Comparison of ENCODE assay signal across 8 cellular contexts in genomic region chr16:29975134-29975538, GRCh38. TPM values are rescaled to one million over a fixed set of nuclear protein-coding genes. Genes with fewer than 3 reads are reported as not detected.
A peak's percentile ranks its signal among the peaks of the same experiment; 100 is the strongest.
DNase-seq lines count a peak whose midpoint lies in the region; ATAC-seq and TF ChIP-seq lines count a peak whose summit lies in the region.

No MANE protein-coding gene starts in this region.

- H3K79me1 ChIP-seq in neuronal stem cell (ENCODE audit: low read depth, low read length) = peaks cover 13% of the 10 kb centered on the region

- no peak for DNase-seq in CD4-positive, CD25-positive, alpha-beta regulatory T cell
- no peak for DNase-seq in OCI-LY7 (ENCODE audit: low spot score)
- DNase-seq in neuronal stem cell (ENCODE audit: low spot score) = no peak
- no peak for DNase-seq in COLO668 (lab: John Stamatoyannopoulos, UW; ENCODE audit: unreplicated experiment)
- DNase-seq in stimulated activated CD4-positive, alpha-beta T cell treated with anti-CD3 and anti-CD28 coated beads, Interleukin-4, amount 100 ng/mL, for 1 hour = no peak
- no peak for DNase-seq in SW480 (ENCODE audit: low spot score)

- peaks cover 13 to 42% (median 28%) of the 10 kb centered on the region in 4 donors for H3K4me1 Mint-ChIP-seq in CD4-positive, CD25-positive, alpha-beta regulatory T cell

- peak overlapping the region; percentile 54 to 89 (median 87) for H3K27ac Mint-ChIP-seq in CD4-positive, CD25-positive, alpha-beta regulatory T cell

- H3K4me2 ChIP-seq in OCI-LY7 (ENCODE audit: low read length) (peak overlapping the region; percentile 100), neuronal stem cell (ENCODE audit: insufficient read depth, low read length, poor library complexity, severe bottlenecking) (peak overlapping the region; percentile 80)

- no peaks in the 10 kb centered on the region for H3K9me2 ChIP-seq in OCI-LY7 (ENCODE audit: insufficient read depth, low read length)

- no peak for TF ChIP-seq CTCF in OCI-LY7 (conservative IDR thresholded peaks at IDR 0.05; ENCODE audit: low read length)

- H2AFZ ChIP-seq in OCI-LY7 (ENCODE audit: low read length) (no peak overlapping the region), neuronal stem cell (ENCODE audit: low read length) (no peak overlapping the region)

- no peak overlapping the region for H2BK5ac ChIP-seq in neuronal stem cell (ENCODE audit: low read length)

- peak overlapping the region; percentile 74 for H3K9ac ChIP-seq in endocrine pancreas (ENCODE audit: control insufficient read depth, insufficient read depth, low read length)
- no peak overlapping the region for H3K9ac ChIP-seq in neuronal stem cell (ENCODE audit: low read depth, low read length, poor library complexity)

- no peak for ATAC-seq in CD4-positive, CD25-positive, alpha-beta regulatory T cell (ENCODE audit: low read depth in 2 of 2)
- ATAC-seq in HG03025 (IDR thresholded peaks at IDR 0.05; ENCODE audit: low FRiP score, unreplicated experiment) = no peak

- H2AK5ac ChIP-seq in neuronal stem cell (ENCODE audit: low read depth, low read length) = no peak overlapping the region

- peak overlapping the region; percentile 83 for H3K27ac ChIP-seq in CD4-positive, CD25-positive, alpha-beta regulatory T cell (ENCODE audit: insufficient read depth, low read length, poor library complexity, severe bottlenecking)
- H3K27ac ChIP-seq in OCI-LY7 (ENCODE audit: low read depth, low read length, poor library complexity, severe bottlenecking) (peak overlapping the region; percentile 6), neuronal stem cell (replicated peaks; ENCODE audit: low read length) (no peak overlapping the region)

- no peak overlapping the region for H4K8ac ChIP-seq in neuronal stem cell (ENCODE audit: low read depth, low read length)

- no TSS peak for BruUV-seq in OCI-LY7 (replicated peaks; lab: Mats Ljungman, UMichigan)

- H2BK120ac ChIP-seq in neuronal stem cell (ENCODE audit: low read depth, low read length) = no peak overlapping the region

- H3K27me3 Mint-ChIP-seq in CD4-positive, CD25-positive, alpha-beta regulatory T cell = no peaks in the 10 kb centered on the region

- H3K9me3 ChIP-seq in CD4-positive, CD25-positive, alpha-beta regulatory T cell (ENCODE audit: control insufficient read depth in 2 of 2, low read length in 2 of 2) = no peaks in the 10 kb centered on the region
- no peaks in the 10 kb centered on the region for H3K9me3 ChIP-seq in OCI-LY7 (ENCODE audit: low read length)
- no peaks in the 10 kb centered on the region for H3K9me3 ChIP-seq in endocrine pancreas (ENCODE audit: control insufficient read depth, low read length)
- H3K9me3 ChIP-seq in neuronal stem cell (replicated peaks in 1 of 2; ENCODE audit: control insufficient read depth in 2 of 2, insufficient read depth in 1 of 2, low read depth in 1 of 2, low read length in 2 of 2) = peaks cover 9 to 10% of the 10 kb centered on the region in 2 donors

- H3K4me1 ChIP-seq in CD4-positive, CD25-positive, alpha-beta regulatory T cell (ENCODE audit: control insufficient read depth, insufficient read depth, low read length, poor library complexity, severe bottlenecking) = peaks cover 37% of the 10 kb centered on the region
- H3K4me1 ChIP-seq in OCI-LY7 (ENCODE audit: insufficient read depth, low read length, poor library complexity, severe bottlenecking) (peaks cover 34% of the 10 kb centered on the region), endocrine pancreas (ENCODE audit: control insufficient read depth, insufficient read depth, low read length) (no peaks in the 10 kb centered on the region), neuronal stem cell (ENCODE audit: control insufficient read depth in 2 of 2, insufficient read depth in 1 of 2, low read depth in 1 of 2, low read length in 2 of 2) (peaks cover 18 to 23% of the 10 kb centered on the region in 2 donors)

- H3K79me2 ChIP-seq in OCI-LY7 (ENCODE audit: insufficient read depth, low read depth, low read length) = peaks cover 34% of the 10 kb centered on the region

- H3K4me3 ChIP-seq in CD4-positive, CD25-positive, alpha-beta regulatory T cell (ENCODE audit: low read depth, low read length) = peak overlapping the region; percentile 87
- peak overlapping the region; percentile 99 for H3K4me3 ChIP-seq in OCI-LY7 (ENCODE audit: low read depth, low read length, poor library complexity, severe bottlenecking)
- peak overlapping the region; percentile 75 for H3K4me3 ChIP-seq in endocrine pancreas (ENCODE audit: control insufficient read depth, insufficient read depth, low read length)
- peak overlapping the region; percentile 78 to 97 for H3K4me3 ChIP-seq in neuronal stem cell (ENCODE audit: low read length in 2 of 2)

- H3K4me3 Mint-ChIP-seq in CD4-positive, CD25-positive, alpha-beta regulatory T cell = peak overlapping the region; percentile 84 to 100 (median 90)

- CTCF ChIA-PET in OCI-LY7 (lab: Charles Lee; ENCODE audit: unreplicated experiment) = interaction anchor here (0.6 kb wide), 1 partner anchor 231 kb away, joined by 3 read pairs; no protein-coding TSS in a partner anchor

- no peaks in the 10 kb centered on the region for H3K27me3 ChIP-seq in CD4-positive, CD25-positive, alpha-beta regulatory T cell (ENCODE audit: control insufficient read depth, insufficient read depth, low read length)
- H3K27me3 ChIP-seq in endocrine pancreas (ENCODE audit: control insufficient read depth, insufficient read depth, low read length) (no peaks in the 10 kb centered on the region), neuronal stem cell (ENCODE audit: control insufficient read depth in 3 of 3, insufficient read depth in 3 of 3, low read depth in 1 of 3, low read length in 3 of 3) (no peaks in the 10 kb centered on the region)

- H2BK15ac ChIP-seq in neuronal stem cell (ENCODE audit: low read length) = no peak overlapping the region

- H2BK12ac ChIP-seq in neuronal stem cell (ENCODE audit: low read length) = no peak overlapping the region

- H3K36me3 Mint-ChIP-seq in CD4-positive, CD25-positive, alpha-beta regulatory T cell = peaks cover 10% of the 10 kb centered on the region

- POLR2A ChIA-PET in OCI-LY7 (lab: Charles Lee) = interaction anchor here (0.5 to 2.1 kb wide), 6 partner anchors 11 to 242 kb away, joined by 3 to 7 read pairs (median 4); partner anchors contain the start of genes HIRIP3, KCTD13 and TMEM219

- H3K18ac ChIP-seq in neuronal stem cell (ENCODE audit: low read length) = no peak overlapping the region

- no CpG with 5 or more reads among the region's 5 CpGs for WGBS in neuronal stem cell (ENCODE audit: extremely low coverage in 2 of 2, insufficient read length in 2 of 2, insufficient replicate concordance in 1 of 2), 2 donors

- no peak overlapping the region for H3K14ac ChIP-seq in neuronal stem cell (ENCODE audit: low read length)

- no peak overlapping the region for H3K23ac ChIP-seq in neuronal stem cell (ENCODE audit: low read depth, low read length, poor library complexity)

- no peak overlapping the region for H4K91ac ChIP-seq in neuronal stem cell (ENCODE audit: low read depth, low read length, poor library complexity)

- H3K4ac ChIP-seq in neuronal stem cell (ENCODE audit: low read length) = no peak overlapping the region

- peaks cover 25% of the 10 kb centered on the region for H3K36me3 ChIP-seq in CD4-positive, CD25-positive, alpha-beta regulatory T cell (ENCODE audit: control insufficient read depth, insufficient read depth, low read length)
- H3K36me3 ChIP-seq in OCI-LY7 (ENCODE audit: insufficient read depth, low read length) (peaks cover 48% of the 10 kb centered on the region), endocrine pancreas (ENCODE audit: control insufficient read depth, insufficient read depth, low read length) (peaks cover 6% of the 10 kb centered on the region), neuronal stem cell (replicated peaks in 1 of 2; ENCODE audit: control insufficient read depth in 2 of 2, insufficient read depth in 2 of 2, low read length in 2 of 2) (peaks cover 26 to 54% of the 10 kb centered on the region in 2 donors)

- 0 out of 2 replicates have a peak, but pooled peaks cover 12% of the 10 kb centered on the region for H4K20me1 ChIP-seq in OCI-LY7 (ENCODE audit: insufficient read depth, low read length)

- intact Hi-C loops in OCI-LY7 (cut with micrococcal nuclease; ENCODE audit: unreplicated experiment) = no loop called here

- H3K9me3 Mint-ChIP-seq in CD4-positive, CD25-positive, alpha-beta regulatory T cell = no peaks in the 10 kb centered on the region

RNA-seq across cellular contexts. Expression of gene TAOK2, which starts 1.5 kb away (rescaled TPM):
- total RNA-seq in CD4-positive, CD25-positive, alpha-beta regulatory T cell = 30.0 TPM
- polyA plus RNA-seq in CD4-positive, CD25-positive, alpha-beta regulatory T cell = 1 to 10 TPM; 2.1 to 3.5 (median 2.9) TPM
- total RNA-seq in OCI-LY7 (2014; rRNA removed; shearing (Covaris generic)) = 31.7 and 33.3 TPM in 2 replicates
- 45.0 and 46.8 TPM in 2 replicates for total RNA-seq in OCI-LY7 (2022)
- 19.9 TPM for polyA plus RNA-seq in neuronal stem cell (2013, experiment 1 of 2)
- 19.4 TPM for polyA plus RNA-seq in neuronal stem cell (2013, experiment 2 of 2)

RNA-seq across cellular contexts. Expression of gene TMEM219, which starts 13.3 kb away (rescaled TPM):
- 76.7 TPM for total RNA-seq in CD4-positive, CD25-positive, alpha-beta regulatory T cell
- 100 to 1,000 TPM; 193 to 261 (median 221) TPM for polyA plus RNA-seq in CD4-positive, CD25-positive, alpha-beta regulatory T cell
- total RNA-seq in OCI-LY7 (2014; rRNA removed; shearing (Covaris generic)) = 75.7 and 94.1 TPM in 2 replicates
- 82.9 and 88.6 TPM in 2 replicates for total RNA-seq in OCI-LY7 (2022)
- 80.5 TPM for polyA plus RNA-seq in neuronal stem cell (2013, experiment 1 of 2)
- polyA plus RNA-seq in neuronal stem cell (2013, experiment 2 of 2) = 84.2 TPM

RNA-seq across cellular contexts. Expression of gene HIRIP3, which starts 20.3 kb away (rescaled TPM):
- total RNA-seq in CD4-positive, CD25-positive, alpha-beta regulatory T cell = 12.4 TPM
- polyA plus RNA-seq in CD4-positive, CD25-positive, alpha-beta regulatory T cell = 10 to 100 TPM; 13.9 to 19.9 (median 16.2) TPM
- total RNA-seq in OCI-LY7 (2014; rRNA removed; shearing (Covaris generic)) = 54.4 and 60.4 TPM in 2 replicates
- 43.2 and 52.3 TPM in 2 replicates for total RNA-seq in OCI-LY7 (2022)
- 16.5 TPM for polyA plus RNA-seq in neuronal stem cell (2013, experiment 1 of 2)
- 17.3 TPM for polyA plus RNA-seq in neuronal stem cell (2013, experiment 2 of 2)

RNA-seq across cellular contexts. Expression of gene INO80E, which starts 20.9 kb away (rescaled TPM):
- 105 TPM for total RNA-seq in CD4-positive, CD25-positive, alpha-beta regulatory T cell
- polyA plus RNA-seq in CD4-positive, CD25-positive, alpha-beta regulatory T cell = 1 to 10 TPM; 5.0 to 8.9 (median 6.0) TPM
- 88.0 and 94.7 TPM in 2 replicates for total RNA-seq in OCI-LY7 (2014; rRNA removed; shearing (Covaris generic))
- 129 and 140 TPM in 2 replicates for total RNA-seq in OCI-LY7 (2022)
- polyA plus RNA-seq in neuronal stem cell (2013, experiment 1 of 2) = 48.2 TPM
- 47.3 TPM for polyA plus RNA-seq in neuronal stem cell (2013, experiment 2 of 2)

RNA-seq across cellular contexts. Expression of gene DOC2A, which starts 35.7 kb away (rescaled TPM):
- not detected for total RNA-seq in CD4-positive, CD25-positive, alpha-beta regulatory T cell
- not detected for polyA plus RNA-seq in CD4-positive, CD25-positive, alpha-beta regulatory T cell
- not detected in 2 replicates for total RNA-seq in OCI-LY7 (2014; rRNA removed; shearing (Covaris generic))
- 0.31 and 0.91 TPM in 2 replicates for total RNA-seq in OCI-LY7 (2022)
- 5.2 TPM for polyA plus RNA-seq in neuronal stem cell (2013, experiment 1 of 2)
- 5.1 TPM for polyA plus RNA-seq in neuronal stem cell (2013, experiment 2 of 2)
